8 cellular contexts compared by ENCODE assay signal in genomic region chrX:23902419-23902818, GRCh38. TPM values are rescaled to one million over a fixed set of nuclear protein-coding genes. Genes with fewer than 3 reads are reported as not detected.
DNase-seq lines count a peak whose midpoint lies in the region; ATAC-seq and TF ChIP-seq lines count a peak whose summit lies in the region.

No MANE protein-coding gene starts in this region.

- H3K4me1 Mint-ChIP-seq in Caco-2 (ENCODE audit: low read depth, unreplicated experiment) (peaks cover 8% of the 10 kb centered on the region), HFFc6 (ENCODE audit: low read depth) (peaks cover 26% of the 10 kb centered on the region), endothelial cell (ENCODE audit: unreplicated experiment) (peaks cover 6% of the 10 kb centered on the region)

- H3K27ac Mint-ChIP-seq in Caco-2 (ENCODE audit: unreplicated experiment) (no peak overlapping the region), HFFc6 (no peak overlapping the region), endothelial cell (ENCODE audit: unreplicated experiment) (no peak overlapping the region)

- TF ChIP-seq CTCF in Caco-2 (IDR thresholded peaks at IDR 0.05; ENCODE audit: insufficient read depth in 1 of 2, low read depth in 1 of 2, low read length in 1 of 2, severe bottlenecking in 1 of 2, unreplicated experiment in 1 of 2), result peak; percentile 31 to 43
- peak; percentile 67 for TF ChIP-seq CTCF in HFFc6 (IDR thresholded peaks at IDR 0.05)
- peak; percentile 54 for TF ChIP-seq CTCF in endothelial cell (IDR thresholded peaks at IDR 0.05; ENCODE audit: unreplicated experiment)
- no peak for TF ChIP-seq CTCF in mucosa of descending colon (IDR thresholded peaks at IDR 0.05)

- CTCF ChIA-PET in Caco-2 (lab: Charles Lee), result interaction anchor here (0.7 to 2.4 kb wide), 12 partner anchors 10 to 628 kb away, joined by 3 to 53 read pairs (median 6); partner anchors contain the start of genes ACOT9 and SAT1

- H3K4me3 ChIP-seq in Caco-2 (ENCODE audit: low read depth, low read length) (no peak overlapping the region; the same call in 1 of the 2 replicates), mucosa of descending colon (no peak overlapping the region)

- peak in 1 of 2 experiments; percentile 42 for DNase-seq in Caco-2
- peak; percentile 47 for DNase-seq in HFFc6
- DNase-seq in OCI-M1 (lab: John Stamatoyannopoulos, UW), result peak; percentile 68
- DNase-seq in endothelial cell (ENCODE audit: low spot score), result no peak
- DNase-seq in mucosa of descending colon, result no peak
- no peak for DNase-seq in OCI-M2 (lab: John Stamatoyannopoulos, UW; ENCODE audit: unreplicated experiment)
- no peak for DNase-seq in activated naive CD4-positive, alpha-beta T cell treated with Interleukin-2 at 50 U/mL for 16 hours

- H3K36me3 ChIP-seq in Caco-2 (ENCODE audit: control insufficient read depth, insufficient read depth, low read length), result no peaks in the 10 kb centered on the region
- no peaks in the 10 kb centered on the region for H3K36me3 ChIP-seq in mucosa of descending colon (ENCODE audit: low read depth)

- ATAC-seq in mucosa of descending colon, result peak; percentile 81
- no peak for ATAC-seq in GM19324 (IDR thresholded peaks at IDR 0.05; ENCODE audit: low FRiP score, unreplicated experiment)

- H3K36me3 Mint-ChIP-seq in Caco-2 (ENCODE audit: insufficient read depth, unreplicated experiment) (no peaks in the 10 kb centered on the region), HFFc6 (ENCODE audit: low read depth) (no peaks in the 10 kb centered on the region), endothelial cell (ENCODE audit: low read depth, unreplicated experiment) (no peaks in the 10 kb centered on the region)

- H3K4me3 Mint-ChIP-seq in Caco-2 (ENCODE audit: unreplicated experiment) (no peak overlapping the region), HFFc6 (no peak overlapping the region), endothelial cell (ENCODE audit: unreplicated experiment) (no peak overlapping the region)

- H3K27me3 Mint-ChIP-seq in Caco-2 (ENCODE audit: insufficient read depth, unreplicated experiment), result no peaks in the 10 kb centered on the region
- no peaks in the 10 kb centered on the region for H3K27me3 Mint-ChIP-seq in HFFc6 (ENCODE audit: insufficient read depth)
- H3K27me3 Mint-ChIP-seq in endothelial cell (ENCODE audit: unreplicated experiment), result peaks cover 2% of the 10 kb centered on the region

- POLR2A ChIA-PET in Caco-2 (lab: Charles Lee), result interaction anchor here (0.6 to 2.3 kb wide), 6 partner anchors 95 to 208 kb away, joined by 3 to 31 read pairs (median 5); partner anchors contain the start of genes ACOT9 and SAT1

- H3K9me3 Mint-ChIP-seq in Caco-2 (ENCODE audit: unreplicated experiment), result no peaks in the 10 kb centered on the region
- no peaks in the 10 kb centered on the region for H3K9me3 Mint-ChIP-seq in HFFc6
- no peaks in the 10 kb centered on the region for H3K9me3 Mint-ChIP-seq in endothelial cell (ENCODE audit: unreplicated experiment)

- no peaks in the 10 kb centered on the region for H3K27me3 ChIP-seq in Caco-2 (replicated peaks; ENCODE audit: control insufficient read depth, insufficient read depth, low read length)

- H3K9me3 ChIP-seq in Caco-2 (no peaks in the 10 kb centered on the region), mucosa of descending colon (no peaks in the 10 kb centered on the region)

- BruUV-seq in Caco-2 (replicated peaks; lab: Mats Ljungman, UMichigan), result no TSS peak

- H3K4me1 ChIP-seq in Caco-2, result peaks cover 18% of the 10 kb centered on the region
- peaks cover 8% of the 10 kb centered on the region for H3K4me1 ChIP-seq in mucosa of descending colon (ENCODE audit: low read depth)

- intact Hi-C loops in Caco-2 (cut with micrococcal nuclease; ENCODE audit: unreplicated experiment), result loop anchor here (1.0 kb wide), 2 partner anchors 120 to 208 kb away; no protein-coding TSS in a partner anchor
- intact Hi-C loops in mucosa of descending colon (cut with DNase I, micrococcal nuclease), result loop anchor here (10.0 kb wide), 2 partner anchors 118 to 208 kb away; partner anchors contain the start of gene SAT1 (in 1 of the 2)

RNA-seq across cellular contexts. Expression of gene APOO, which starts 5.3 kb away (rescaled TPM):
- total RNA-seq in Caco-2 (2022) (23.4 and 24.0 TPM in 2 replicates), endothelial cell (ENCODE audit: unreplicated experiment) (18.3 TPM), mucosa of descending colon (10 to 100 TPM; 19.2 to 38.7 (median 36.6) TPM)
- 10 to 100 TPM; 20.8 to 28.1 (median 23.3) TPM for total RNA-seq in HFFc6 (2021; fragmentation: NEBNext Ultra II Directional; extraction: Animal tissue kit (Norgen Biotek cat#: 25700))

RNA-seq across cellular contexts. Expression of gene CXorf58, which starts 5.4 kb away (rescaled TPM):
- total RNA-seq in Caco-2 (2022), result not detected in 2 replicates
- total RNA-seq in HFFc6 (2021; fragmentation: NEBNext Ultra II Directional; extraction: Animal tissue kit (Norgen Biotek cat#: 25700)), result not detected
- total RNA-seq in endothelial cell (ENCODE audit: unreplicated experiment), result not detected
- not detected for total RNA-seq in mucosa of descending colon

Comparison
In these comparisons a context has a peak if more than half of its experiments do, and no peak if none do; other contexts are left out.
1. DNase-seq: peak in HFFc6 (single experiment) and OCI-M1 (single experiment); none in endothelial cell (single experiment), mucosa of descending colon (0 of 3), OCI-M2 (single experiment) and activated naive CD4-positive, alpha-beta T cell treated with Interleukin-2 at 50 U/mL for 16 hours (single experiment).